In genomic region chr2:208346756-208347155, GRCh38 we compare ENCODE assay signal across 25 cellular contexts. TPM values are rescaled to one million over a fixed set of nuclear protein-coding genes. Genes with fewer than 3 reads are reported as not detected.
"Had no signal": no experiment of that assay in that cellular context is flagged by ENCODE, and none has a peak within 500 bp of the region (broad histone marks: within the 10 kb centered on the region; RNA-seq: fewer than 3 reads in every experiment).

No MANE protein-coding gene starts in this region.

- FAIRE-seq: TTC549 had no signal

- H3K4me1 Mint-ChIP-seq: activated B cell treated with CpG ODN at 0.5 μM for 24 hours; activated CD4-positive, alpha-beta memory T cell treated with anti-CD3 and anti-CD28 coated beads, Interleukin-2, amount 10 ng/mL, durations not matched to agents 7 days and 5 days; T-cell had no signal

- H3K4me3 ChIP-seq: MG63, SK-N-MC had no signal

- H3K9me3 Mint-ChIP-seq: activated B cell treated with CpG ODN at 0.5 μM for 24 hours; activated CD4-positive, alpha-beta memory T cell treated with anti-CD3 and anti-CD28 coated beads, Interleukin-2, amount 10 ng/mL, durations not matched to agents 7 days and 5 days; activated CD4-positive, alpha-beta T cell treated with anti-CD3 and anti-CD28 coated beads, Interleukin-2, amount 10 ng/mL, durations not matched to agents 24 days and 14 days; activated naive CD4-positive, alpha-beta T cell treated with anti-CD3 and anti-CD28 coated beads, Interleukin-2, amount 50 U/mL, for 72 hours; T-cell had no signal

- H3K4me3 Mint-ChIP-seq: activated B cell treated with CpG ODN at 0.5 μM for 24 hours; activated CD4-positive, alpha-beta memory T cell treated with anti-CD3 and anti-CD28 coated beads, Interleukin-2, amount 10 ng/mL, durations not matched to agents 7 days and 5 days; activated CD4-positive, alpha-beta T cell treated with anti-CD3 and anti-CD28 coated beads, Interleukin-2, amount 10 ng/mL, durations not matched to agents 24 days and 14 days; T-cell had no signal

- ATAC-seq: activated naive CD4-positive, alpha-beta T cell treated with anti-CD3 and anti-CD28 coated beads, Interleukin-2, amount 50 U/mL, for 72 hours; Panc1; Right ventricle myocardium inferior; T-cell had no signal

- H3K27ac ChIP-seq: SK-N-MC had no signal

- DNase-seq: activated B cell treated with CpG ODN at 0.5 μM for 24 hours; activated CD4-positive, alpha-beta memory T cell treated with anti-CD3 and anti-CD28 coated beads, Interleukin-2, amount 10 ng/mL, durations not matched to agents 7 days and 5 days; activated CD4-positive, alpha-beta T cell treated with anti-CD3 and anti-CD28 coated beads for 1 hour; activated CD4-positive, alpha-beta T cell treated with anti-CD3 and anti-CD28 coated beads, Interleukin-2, amount 10 ng/mL, durations not matched to agents 24 days and 14 days; activated CD8-positive, alpha-beta memory T cell treated with anti-CD3 and anti-CD28 coated beads, Interleukin-2, amount 50 U/mL, for 4 hours; activated T-cell treated with anti-CD3 and anti-CD28 coated beads, Interleukin-2, amount 50 U/mL, for 1 hour; MG63; MV-4-11; NCI-H1092 treated with DMSO at 0.1 percent for 48 hours; NCI-H1417 treated with DMSO at 0.1 percent for 48 hours; NCI-H1694; NCI-H2029 treated with DMSO at 0.1 percent for 48 hours; NCI-H510A treated with DMSO at 0.1 percent for 48 hours; NCI-H69; NK-92 treated with Interleukin-12 subunit alpha and Interleukin-12 subunit beta, amount 100 ng/mL, for 24 hours; OCI-M1; RPMI8226; T-cell; T-helper 2 cell; T1000 had no signal

- H3K27me3 Mint-ChIP-seq: activated B cell treated with CpG ODN at 0.5 μM for 24 hours; activated CD4-positive, alpha-beta memory T cell treated with anti-CD3 and anti-CD28 coated beads, Interleukin-2, amount 10 ng/mL, durations not matched to agents 7 days and 5 days; activated CD4-positive, alpha-beta T cell treated with anti-CD3 and anti-CD28 coated beads, Interleukin-2, amount 10 ng/mL, durations not matched to agents 24 days and 14 days; T-cell had no signal

- H3K27me3 ChIP-seq: MG63 had no signal

- H3K9me3 ChIP-seq: MG63 had no signal

- H3K27ac Mint-ChIP-seq: activated B cell treated with CpG ODN at 0.5 μM for 24 hours; activated CD4-positive, alpha-beta memory T cell treated with anti-CD3 and anti-CD28 coated beads, Interleukin-2, amount 10 ng/mL, durations not matched to agents 7 days and 5 days; activated CD4-positive, alpha-beta T cell treated with anti-CD3 and anti-CD28 coated beads, Interleukin-2, amount 10 ng/mL, durations not matched to agents 24 days and 14 days had no signal

RNA-seq across cellular contexts. Expression of gene PTH2R, which starts 59.8 kb away (rescaled TPM):
- total RNA-seq: Right ventricle myocardium inferior had no signal
